6 cellular contexts compared by ENCODE assay signal in the genomic region with DNA sequence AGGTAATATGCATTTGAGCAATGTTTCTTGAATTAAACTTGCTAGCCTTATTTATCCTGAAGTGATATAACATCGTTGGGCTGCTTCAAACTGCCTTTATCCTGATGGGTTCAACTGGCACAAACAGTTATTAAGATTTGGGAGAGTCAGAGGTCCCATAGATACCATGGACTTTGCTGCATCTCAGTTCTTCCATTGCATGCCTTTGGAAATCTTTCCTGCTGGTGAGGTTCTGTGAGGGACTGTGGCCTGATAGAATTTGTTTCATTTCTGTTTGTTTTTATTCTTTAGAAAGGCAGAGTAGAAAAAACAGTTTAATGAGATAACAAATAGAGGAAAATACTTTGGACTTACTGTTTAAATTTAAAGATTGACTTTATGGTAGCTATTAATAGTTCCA.
"Had no signal": no experiment of that assay in that cellular context is flagged by ENCODE, and none has a peak within 500 bp of the region (broad histone marks: within the 10 kb centered on the region; RNA-seq: fewer than 3 reads in every experiment).

No MANE protein-coding gene starts in this region.

- H3K27ac ChIP-seq: HL-60 had no signal

- H2AFZ ChIP-seq: GM23338 had no signal

- H3K27ac Mint-ChIP-seq: GM23338, H9 had no signal

- H3K4me3 ChIP-seq: GM23338, K562 had no signal

- FAIRE-seq: H1, K562 had no signal

- H3K4me2 ChIP-seq: GM23338 had no signal

- H3K9me3 Mint-ChIP-seq: GM23338, H9 had no signal

- ATAC-seq: GM23338, K562 had no signal

- H3K4me3 Mint-ChIP-seq: GM23338, H9 had no signal

- DNase-seq: H9, HCEC 1CT had no signal
